16 cellular contexts compared by ENCODE assay signal in genomic region chr3:126851934-126852333, GRCh38.
DNase-seq lines count a peak whose midpoint lies in the region; ATAC-seq and TF ChIP-seq lines count a peak whose summit lies in the region.
"Had no signal": no experiment of that assay in that cellular context is flagged by ENCODE, and none has a peak within 500 bp of the region (broad histone marks: within the 10 kb centered on the region; RNA-seq: fewer than 3 reads in every experiment).

No MANE protein-coding gene starts in this region.

- no peak overlapping the region for H2BK20ac ChIP-seq in H9 (ENCODE audit: low read depth, low read length, poor library complexity, severe bottlenecking)

- no peak overlapping the region for H4K12ac ChIP-seq in trophoblast cell (ENCODE audit: low read depth, low read length)

- H3K4ac ChIP-seq in H9 (ENCODE audit: low read depth, low read length) (peak overlapping the region; percentile 15), trophoblast cell (ENCODE audit: low read depth, low read length) (no peak overlapping the region)

- H3K36me3 ChIP-seq in trophoblast cell (ENCODE audit: control insufficient read depth in 1 of 2, insufficient read depth in 2 of 2, low read length in 2 of 2) (no peaks in the 10 kb centered on the region), MG63 (no peaks in the 10 kb centered on the region; the same call in 1 of the 2 replicates)
- H3K36me3 ChIP-seq: BE2C had no signal

- H3K56ac ChIP-seq in H9 (ENCODE audit: insufficient read length, low read depth, low read length), result no peak overlapping the region

- peaks cover 0 to 2% (median 0%) of the 10 kb centered on the region in 3 experiments; a peak in 2 of 7 replicates for H3K36me3 Mint-ChIP-seq in H9 (ENCODE audit: insufficient read depth in 1 of 3, low read depth in 3 of 3)
- no peaks in the 10 kb centered on the region for H3K36me3 Mint-ChIP-seq in activated CD8-positive, alpha-beta memory T cell treated with anti-CD3 and anti-CD28 coated beads, Interleukin-2, amount 10 ng/mL, durations not matched to agents 7 days and 5 days

- H3T11ph ChIP-seq in H9 (ENCODE audit: low read length), result no peak overlapping the region

- H4K8ac ChIP-seq in H9 (replicated peaks; ENCODE audit: insufficient read length, low read depth, low read length), result no peak overlapping the region
- no peak overlapping the region for H4K8ac ChIP-seq in trophoblast cell (ENCODE audit: low read depth, low read length)

- H3K27me3 ChIP-seq in H9 (ENCODE audit: insufficient read depth, low read length), result no peaks in the 10 kb centered on the region
- no peaks in the 10 kb centered on the region for H3K27me3 ChIP-seq in trophoblast cell (ENCODE audit: insufficient read depth, low read length)
- no peaks in the 10 kb centered on the region for H3K27me3 ChIP-seq in MG63
- H3K27me3 ChIP-seq: BE2C had no signal

- peaks cover 68% of the 10 kb centered on the region in 2 experiments for H3K4me1 Mint-ChIP-seq in H9
- H3K4me1 Mint-ChIP-seq in activated CD8-positive, alpha-beta memory T cell treated with anti-CD3 and anti-CD28 coated beads, Interleukin-2, amount 10 ng/mL, durations not matched to agents 7 days and 5 days, result no peaks in the 10 kb centered on the region

- ATAC-seq in activated CD8-positive, alpha-beta memory T cell treated with anti-CD3 and anti-CD28 coated beads, Interleukin-2, amount 10 ng/mL, durations not matched to agents 7 days and 5 days, result no peak
- ATAC-seq: HCT116 had no signal

- no peaks in the 10 kb centered on the region for H3K79me2 ChIP-seq in H9 (ENCODE audit: insufficient read depth, low read length)
- H3K79me2 ChIP-seq in trophoblast cell (ENCODE audit: control insufficient read depth, insufficient read depth, low read length, poor library complexity), result no peaks in the 10 kb centered on the region

- H3K14ac ChIP-seq in H9 (ENCODE audit: insufficient read depth, low read length), result peak overlapping the region; percentile 33
- peak overlapping the region; percentile 25 for H3K14ac ChIP-seq in trophoblast cell (ENCODE audit: low read length)

- H3K4me3 ChIP-seq in trophoblast cell (ENCODE audit: low read depth, low read length) (no peak overlapping the region), MG63 (no peak overlapping the region)
- H3K4me3 ChIP-seq: PC-9 had no signal

- H2BK15ac ChIP-seq in H9 (ENCODE audit: low read depth, low read length), result no peak overlapping the region

- H3K27me3 Mint-ChIP-seq in H9 (ENCODE audit: low read depth), result no peaks in the 10 kb centered on the region
- no peaks in the 10 kb centered on the region for H3K27me3 Mint-ChIP-seq in activated CD8-positive, alpha-beta memory T cell treated with anti-CD3 and anti-CD28 coated beads, Interleukin-2, amount 10 ng/mL, durations not matched to agents 7 days and 5 days
- H3K27me3 Mint-ChIP-seq: CD4-positive, alpha-beta T cell had no signal

- WGBS in H9 (ENCODE audit: extremely low coverage, insufficient read length, low lambda C conversion rate), result no CpG with 5 or more reads among the region's 6 CpGs
- WGBS in trophoblast cell (ENCODE audit: extremely low coverage, insufficient coverage, insufficient read length), result no CpG with 5 or more reads among the region's 6 CpGs

- H3K18ac ChIP-seq in H9 (ENCODE audit: insufficient read length, low read depth, low read length) (peak overlapping the region; percentile 73), trophoblast cell (ENCODE audit: low read length) (peak overlapping the region; percentile 20)

- peak overlapping the region; percentile 88 for H4K5ac ChIP-seq in H9 (ENCODE audit: insufficient read length, low read depth, low read length)

- H3K9me3 Mint-ChIP-seq in H9, result no peaks in the 10 kb centered on the region
- H3K9me3 Mint-ChIP-seq in activated CD8-positive, alpha-beta memory T cell treated with anti-CD3 and anti-CD28 coated beads, Interleukin-2, amount 10 ng/mL, durations not matched to agents 7 days and 5 days (ENCODE audit: low read depth), result no peaks in the 10 kb centered on the region
- H3K9me3 Mint-ChIP-seq: CD4-positive, alpha-beta T cell had no signal

- H2AFZ ChIP-seq in H9 (ENCODE audit: low read length) (no peak overlapping the region), trophoblast cell (ENCODE audit: insufficient read depth, low read length, poor library complexity) (no peak overlapping the region)
- H2AFZ ChIP-seq: PC-9 had no signal

- no peak for TF ChIP-seq CTCF in H9 (conservative IDR thresholded peaks at IDR 0.05)

- peak overlapping the region in 2 of 3 experiments; percentile 24 to 75; a peak in 4 of 7 replicates for H3K27ac Mint-ChIP-seq in H9
- no peak overlapping the region for H3K27ac Mint-ChIP-seq in activated CD8-positive, alpha-beta memory T cell treated with anti-CD3 and anti-CD28 coated beads, Interleukin-2, amount 10 ng/mL, durations not matched to agents 7 days and 5 days
- H3K27ac Mint-ChIP-seq: CD4-positive, alpha-beta T cell had no signal

- H3K4me2 ChIP-seq in H9 (ENCODE audit: insufficient read depth, insufficient read length, low read length) (no peak overlapping the region), trophoblast cell (ENCODE audit: low read length) (no peak overlapping the region)
- H3K4me2 ChIP-seq: PC-9 had no signal

- H2BK5ac ChIP-seq in H9 (ENCODE audit: insufficient read length, low read length), result no peak overlapping the region
- no peak overlapping the region for H2BK5ac ChIP-seq in trophoblast cell (ENCODE audit: low read depth, low read length, poor library complexity)

- no peak overlapping the region for H3K4me3 Mint-ChIP-seq in H9
- no peak overlapping the region for H3K4me3 Mint-ChIP-seq in activated CD8-positive, alpha-beta memory T cell treated with anti-CD3 and anti-CD28 coated beads, Interleukin-2, amount 10 ng/mL, durations not matched to agents 7 days and 5 days
- H3K4me3 Mint-ChIP-seq: CD4-positive, alpha-beta T cell had no signal

- H3K23ac ChIP-seq in H9 (ENCODE audit: insufficient read length, low read depth, low read length) (no peak overlapping the region), trophoblast cell (ENCODE audit: low read length) (no peak overlapping the region)

- H3K9me3 ChIP-seq in H9 (ENCODE audit: control insufficient read depth, low read depth, low read length) (no peaks in the 10 kb centered on the region), trophoblast cell (ENCODE audit: insufficient read depth, low read depth, low read length) (no peaks in the 10 kb centered on the region), MG63 (no peaks in the 10 kb centered on the region)
- H3K9me3 ChIP-seq: BE2C had no signal

- peak overlapping the region; percentile 39 for H2BK12ac ChIP-seq in H9 (ENCODE audit: insufficient read length, low read depth, low read length)
- H2BK12ac ChIP-seq in trophoblast cell (ENCODE audit: low read length), result peak overlapping the region; percentile 21

- H4K20me1 ChIP-seq in H9 (ENCODE audit: control insufficient read depth, insufficient read depth, insufficient read length), result no peaks in the 10 kb centered on the region

- no peaks in the 10 kb centered on the region for H3K79me1 ChIP-seq in H9 (ENCODE audit: insufficient read depth, low read depth, low read length, poor library complexity, severe bottlenecking)
- peaks cover 12% of the 10 kb centered on the region for H3K79me1 ChIP-seq in trophoblast cell (ENCODE audit: low read length)

- DNase-seq in H9, result no peak
- DNase-seq in NCI-H146 (lab: John Stamatoyannopoulos, UW), result peak; percentile 54
- peak; percentile 51 for DNase-seq in islet precursor cell
- DNase-seq in trophoblast cell, result no peak
- no peak for DNase-seq in activated CD4-positive, alpha-beta T cell treated with anti-CD3 and anti-CD28 coated beads, Interleukin-2, amount 50 U/mL, for 4 hours
- DNase-seq in MG63, result no peak
- DNase-seq in activated CD8-positive, alpha-beta memory T cell treated with anti-CD3 and anti-CD28 coated beads, Interleukin-2, amount 10 ng/mL, durations not matched to agents 7 days and 5 days, result no peak
- DNase-seq: BE2C; CD4-positive, alpha-beta T cell; Karpas-422; MM.1S; NCI-H1105; NCI-H2029; NCI-H748 treated with DMSO at 0.1 percent for 48 hours; PC-9 had no signal

- H2BK120ac ChIP-seq in H9 (ENCODE audit: low read depth, low read length, poor library complexity, severe bottlenecking), result no peak overlapping the region
- peak overlapping the region; percentile 12 for H2BK120ac ChIP-seq in trophoblast cell (ENCODE audit: insufficient read depth, low read length, poor library complexity)

- H3K23me2 ChIP-seq in H9 (ENCODE audit: insufficient read length, low read depth, low read length, poor library complexity, severe bottlenecking), result no peaks in the 10 kb centered on the region

- H3K27ac ChIP-seq in H9 (ENCODE audit: insufficient read length, low read depth, low read length) (no peak overlapping the region), trophoblast cell (ENCODE audit: low read depth, low read length) (no peak overlapping the region)
- H3K27ac ChIP-seq: PC-9 had no signal

- CTCF ChIA-PET in activated CD8-positive, alpha-beta memory T cell treated with anti-CD3 and anti-CD28 coated beads, Interleukin-2, amount 10 ng/mL, durations not matched to agents 7 days and 5 days (lab: Charles Lee), result no interaction called here

- peaks cover 24% of the 10 kb centered on the region for H3K4me1 ChIP-seq in H9 (ENCODE audit: insufficient read depth, low read length)
- H3K4me1 ChIP-seq in trophoblast cell (ENCODE audit: control insufficient read depth in 1 of 2, insufficient read depth in 2 of 2, low read length in 2 of 2), result peaks cover 27% of the 10 kb centered on the region in 2 experiments
- H3K4me1 ChIP-seq: BE2C had no signal

- H2AK5ac ChIP-seq in H9 (ENCODE audit: insufficient read length, low read length) (peak overlapping the region; percentile 65), trophoblast cell (ENCODE audit: low read length) (no peak overlapping the region)

- H4K91ac ChIP-seq in H9 (ENCODE audit: insufficient read length, low read depth, low read length) (peak overlapping the region; percentile 92), trophoblast cell (ENCODE audit: low read depth, low read length) (peak overlapping the region; percentile 74)

- H3K9ac ChIP-seq in H9 (ENCODE audit: extremely low read depth, insufficient read length, low read length), result no peak overlapping the region
- H3K9ac ChIP-seq in trophoblast cell (ENCODE audit: low read length), result no peak overlapping the region

Comparison
In these comparisons a context has a peak if more than half of its experiments do, and no peak if none do; other contexts are left out.
1. DNase-seq: peak in NCI-H146 (single experiment) and islet precursor cell (single experiment); none in H9 (single experiment), trophoblast cell (0 of 2), activated CD4-positive, alpha-beta T cell treated with anti-CD3 and anti-CD28 coated beads, Interleukin-2, amount 50 U/mL, for 4 hours (0 of 2), MG63 (single experiment) and activated CD8-positive, alpha-beta memory T cell treated with anti-CD3 and anti-CD28 coated beads, Interleukin-2, amount 10 ng/mL, durations not matched to agents 7 days and 5 days (single experiment).